7 cellular contexts compared by ENCODE assay signal in genomic region chr21:7753380-7753877, GRCh38.
DNase-seq lines count a peak whose midpoint lies in the region; ATAC-seq and TF ChIP-seq lines count a peak whose summit lies in the region.
"Not testable (repeated sequence)": the region's sequence is repeated elsewhere in the genome, so short reads cannot be mapped to it uniquely, and the experiment has no call there.

No MANE protein-coding gene starts in this region.

- not testable (repeated sequence) for H3K27ac ChIP-seq in RWPE2 (ENCODE audit: poor library complexity, severe bottlenecking)

- H3K27me3 Mint-ChIP-seq in activated T-cell treated with anti-CD3 and anti-CD28 coated beads, Interleukin-2, amount 50 U/mL, for 72 hours (ENCODE audit: low read depth); memory B cell: not testable (repeated sequence)

- H3K27ac Mint-ChIP-seq in activated T-cell treated with anti-CD3 and anti-CD28 coated beads, Interleukin-2, amount 50 U/mL, for 72 hours; memory B cell: not testable (repeated sequence)

- ATAC-seq in GM18868 (IDR thresholded peaks at IDR 0.05; ENCODE audit: unreplicated experiment) (peak; percentile 97), GM21381 (IDR thresholded peaks at IDR 0.05; ENCODE audit: unreplicated experiment) (peak; percentile 94), HG02678 (IDR thresholded peaks at IDR 0.05; ENCODE audit: unreplicated experiment) (peak; percentile 76), HG03103 (IDR thresholded peaks at IDR 0.05; ENCODE audit: low read depth, unreplicated experiment) (peak; percentile 88), RWPE2 (ENCODE audit: low read depth) (peak; percentile 27; the same call in 1 of the 3 replicates), memory B cell (ENCODE audit: low read depth) (peak; percentile 31)
- ATAC-seq in activated T-cell treated with anti-CD3 and anti-CD28 coated beads, Interleukin-2, amount 50 U/mL, for 72 hours (replicated peaks in 1 of 2): peak; percentile 92 to 93

- H3K4me1 ChIP-seq in RWPE2 (ENCODE audit: insufficient read depth, poor library complexity, severe bottlenecking): not testable (repeated sequence)

- DNase-seq in RWPE2 (ENCODE audit: low spot score); memory B cell (ENCODE audit: low spot score in 2 of 2): not testable (repeated sequence)
- DNase-seq in activated T-cell treated with anti-CD3 and anti-CD28 coated beads, Interleukin-2, amount 50 U/mL, for 72 hours: peak; percentile 14 to 34

- not testable (repeated sequence) for H3K36me3 Mint-ChIP-seq in activated T-cell treated with anti-CD3 and anti-CD28 coated beads, Interleukin-2, amount 50 U/mL, for 72 hours (ENCODE audit: insufficient read depth in 2 of 2); memory B cell

- TF ChIP-seq CTCF in RWPE2 (IDR thresholded peaks at IDR 0.05; ENCODE audit: poor library complexity, severe bottlenecking): not testable (repeated sequence)

- not testable (repeated sequence) for H3K4me3 Mint-ChIP-seq in activated T-cell treated with anti-CD3 and anti-CD28 coated beads, Interleukin-2, amount 50 U/mL, for 72 hours; memory B cell

- not testable (repeated sequence) for H3K27me3 ChIP-seq in RWPE2 (ENCODE audit: insufficient read depth, poor library complexity, severe bottlenecking)

- not testable (repeated sequence) for H3K4me3 ChIP-seq in RWPE2 (ENCODE audit: severe bottlenecking)

- not testable (repeated sequence) for H3K9me3 ChIP-seq in RWPE2 (ENCODE audit: severe bottlenecking)

- not testable (repeated sequence) for H3K4me1 Mint-ChIP-seq in activated T-cell treated with anti-CD3 and anti-CD28 coated beads, Interleukin-2, amount 50 U/mL, for 72 hours (ENCODE audit: low read depth); memory B cell

- not testable (repeated sequence) for H3K36me3 ChIP-seq in RWPE2 (ENCODE audit: low read depth)

- not testable (repeated sequence) for H3K9me3 Mint-ChIP-seq in activated T-cell treated with anti-CD3 and anti-CD28 coated beads, Interleukin-2, amount 50 U/mL, for 72 hours; memory B cell

Comparison
In these comparisons a context has a peak if more than half of its experiments do, and no peak if none do; other contexts are left out.
1. ATAC-seq: peak in every context shown above with its lines; median percentile 97 in GM18868; 94 in GM21381; 92 in activated T-cell treated with anti-CD3 and anti-CD28 coated beads, Interleukin-2, amount 50 U/mL, for 72 hours; 88 in HG03103; 76 in HG02678; 31 in memory B cell; 27 in RWPE2.